Comparison of ENCODE assay signal across 8 cellular contexts in genomic region chr12:47705571-47706425, GRCh38. TPM values are rescaled to one million over a fixed set of nuclear protein-coding genes. Genes with fewer than 3 reads are reported as not detected.
DNase-seq lines count a peak whose midpoint lies in the region; ATAC-seq and TF ChIP-seq lines count a peak whose summit lies in the region.

Gene RPAP3 (minus strand): TSS chr12:47706030. CDS start chr12:47702840, 3,190 bp downstream.

- peaks cover 37 to 63% (median 57%) of the 10 kb centered on the region in 10 experiments for H3K4me1 ChIP-seq in BLaER1 treated with 17β-estradiol and CSF1 and Interleukin-3, amounts not matched to agents 10 nM and 100 nM
- peaks cover 5 to 43% of the 10 kb centered on the region in 2 donors for H3K4me1 ChIP-seq in left lung

- H3K4me3 ChIP-seq in BLaER1 treated with 17β-estradiol and CSF1 and Interleukin-3, amounts not matched to agents 10 nM and 100 nM: peak within 1 kb of the TSS; percentile 75 to 94 (median 88)
- H3K4me3 ChIP-seq in left lung: peak within 1 kb of the TSS; percentile 89 to 98

- peak within 1 kb of the TSS; percentile 80 to 88 (median 85) for H3K9ac ChIP-seq in BLaER1 treated with 17β-estradiol and CSF1 and Interleukin-3, amounts not matched to agents 10 nM and 100 nM

- H3K4me2 ChIP-seq in BLaER1 treated with 17β-estradiol and CSF1 and Interleukin-3, amounts not matched to agents 10 nM and 100 nM: peak within 1 kb of the TSS; percentile 86 to 99 (median 92)

- peaks cover 2 to 32% (median 16%) of the 10 kb centered on the region in 11 experiments for H3K36me3 ChIP-seq in BLaER1 treated with 17β-estradiol and CSF1 and Interleukin-3, amounts not matched to agents 10 nM and 100 nM
- peaks cover 0 to 7% of the 10 kb centered on the region in 2 donors for H3K36me3 ChIP-seq in left lung

- H3K9me3 ChIP-seq in BLaER1 treated with 17β-estradiol and CSF1 and Interleukin-3, amounts not matched to agents 10 nM and 100 nM (replicated peaks in 1 of 11): no peaks in the 10 kb centered on the region
- no peaks in the 10 kb centered on the region for H3K9me3 ChIP-seq in left lung

- peak; percentile 65 to 70 for TF ChIP-seq CTCF in left lung (IDR thresholded peaks at IDR 0.05)

- intact Hi-C loops in left lung (cut with DNase I): no loop called here

- ATAC-seq in GM19328 (IDR thresholded peaks at IDR 0.05; ENCODE audit: unreplicated experiment) (peak; percentile 78), HG03520 (IDR thresholded peaks at IDR 0.05; ENCODE audit: unreplicated experiment) (peak; percentile 78), left lung (peak; percentile 99)

- H3K27ac ChIP-seq in BLaER1 treated with 17β-estradiol and CSF1 and Interleukin-3, amounts not matched to agents 10 nM and 100 nM: peak within 1 kb of the TSS; percentile 76 to 89 (median 84)
- peak within 1 kb of the TSS; percentile 88 to 94 for H3K27ac ChIP-seq in left lung

- H3K27me3 ChIP-seq in BLaER1 treated with 17β-estradiol and CSF1 and Interleukin-3, amounts not matched to agents 10 nM and 100 nM: no peaks in the 10 kb centered on the region
- no peaks in the 10 kb centered on the region for H3K27me3 ChIP-seq in left lung

- peaks cover 0 to 42% (median 21%) of the 10 kb centered on the region in 11 experiments; a peak in 12 of 22 replicates for H4K20me1 ChIP-seq in BLaER1 treated with 17β-estradiol and CSF1 and Interleukin-3, amounts not matched to agents 10 nM and 100 nM

- DNase-seq in NCI-H748 treated with DMSO at 0.1 percent for 48 hours (lab: John Stamatoyannopoulos, UW) (peak; percentile 79), dermis blood vessel endothelial cell (peak; percentile 97), left lung (peak; percentile 97 to 99)
- peak; percentile 95 to 97 for DNase-seq in activated CD4-positive, alpha-beta T cell treated with anti-CD3 and anti-CD28 coated beads, Interleukin-2, amount 50 U/mL, for 24 hours (ENCODE audit: low read depth in 1 of 2, low spot score in 1 of 2)
- peak; percentile 98 to 99 for DNase-seq in stimulated activated CD4-positive, alpha-beta T cell treated with anti-CD3 and anti-CD28 coated beads, Interleukin-2, amount 100 ng/mL, for 48 hours

RNA-seq across cellular contexts. Expression of gene RPAP3, which starts in this region (rescaled TPM):
- total RNA-seq in dermis blood vessel endothelial cell (11.6 and 21.4 TPM in 2 replicates), left lung (10 to 100 TPM; 18.5 to 20.7 TPM)

Comparison
In these comparisons a context has a peak if more than half of its experiments do, and no peak if none do; other contexts are left out.
1. Peak in every context shown above with its lines: DNase-seq, ATAC-seq, H3K4me3 ChIP-seq and H3K27ac ChIP-seq.